ENCODE assay signal across 1 cellular context in genomic region chr6:42263165-42263852, GRCh38.
TF ChIP-seq lines count a peak whose summit lies in the region.

No MANE protein-coding gene starts in this region.

TF ChIP-seq in K562, 482 proteins besides CTCF, POLR2A, EP300 and RAD21 (continued from another document):
- no peak for TF ChIP-seq CHAMP1 (IDR thresholded peaks at IDR 0.05)
- peak; percentile 14; the same call in 1 of the 2 replicates for TF ChIP-seq CREM (IDR thresholded peaks at IDR 0.05; ENCODE audit: low read depth)
- TF ChIP-seq E2F1 (CRISPR knock-in tag; IDR thresholded peaks at IDR 0.05) = no peak
- no peak for TF ChIP-seq RUNX1 (IDR thresholded peaks at IDR 0.05; ENCODE audit: low read depth)
- TF ChIP-seq HSF4 (CRISPR knock-in tag; IDR thresholded peaks at IDR 0.05; ENCODE audit: borderline replicate concordance) = no peak
- TF ChIP-seq ZNF408 (CRISPR knock-in tag; IDR thresholded peaks at IDR 0.05; ENCODE audit: low read depth) = no peak
- no peak for TF ChIP-seq MLLT1 (IDR thresholded peaks at IDR 0.05)
- TF ChIP-seq, protein P1, sequence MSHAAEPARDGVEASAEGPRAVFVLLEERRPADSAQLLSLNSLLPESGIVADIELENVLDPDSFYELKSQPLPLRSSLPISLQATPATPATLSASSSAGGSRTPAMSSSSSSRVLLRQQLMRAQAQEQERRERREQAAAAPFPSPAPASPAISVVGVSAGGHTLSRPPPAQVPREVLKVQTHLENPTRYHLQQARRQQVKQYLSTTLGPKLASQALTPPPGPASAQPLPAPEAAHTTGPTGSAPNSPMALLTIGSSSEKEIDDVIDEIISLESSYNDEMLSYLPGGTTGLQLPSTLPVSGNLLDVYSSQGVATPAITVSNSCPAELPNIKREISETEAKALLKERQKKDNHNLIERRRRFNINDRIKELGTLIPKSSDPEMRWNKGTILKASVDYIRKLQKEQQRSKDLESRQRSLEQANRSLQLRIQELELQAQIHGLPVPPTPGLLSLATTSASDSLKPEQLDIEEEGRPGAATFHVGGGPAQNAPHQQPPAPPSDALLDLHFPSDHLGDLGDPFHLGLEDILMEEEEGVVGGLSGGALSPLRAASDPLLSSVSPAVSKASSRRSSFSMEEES (CRISPR knock-in tag; IDR thresholded peaks at IDR 0.05) = no peak
- TF ChIP-seq, protein P2, sequence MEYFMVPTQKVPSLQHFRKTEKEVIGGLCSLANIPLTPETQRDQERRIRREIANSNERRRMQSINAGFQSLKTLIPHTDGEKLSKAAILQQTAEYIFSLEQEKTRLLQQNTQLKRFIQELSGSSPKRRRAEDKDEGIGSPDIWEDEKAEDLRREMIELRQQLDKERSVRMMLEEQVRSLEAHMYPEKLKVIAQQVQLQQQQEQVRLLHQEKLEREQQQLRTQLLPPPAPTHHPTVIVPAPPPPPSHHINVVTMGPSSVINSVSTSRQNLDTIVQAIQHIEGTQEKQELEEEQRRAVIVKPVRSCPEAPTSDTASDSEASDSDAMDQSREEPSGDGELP (CRISPR knock-in tag; IDR thresholded peaks at IDR 0.05; ENCODE audit: borderline replicate concordance) = no peak
- TF ChIP-seq COPS2 (conservative IDR thresholded peaks at IDR 0.05) = no peak
- TF ChIP-seq ZNF165 (CRISPR knock-in tag; IDR thresholded peaks at IDR 0.05; ENCODE audit: borderline replicate concordance) = no peak
- no peak for TF ChIP-seq USF1 (CRISPR knock-in tag; IDR thresholded peaks at IDR 0.05)
- TF ChIP-seq, protein P3, sequence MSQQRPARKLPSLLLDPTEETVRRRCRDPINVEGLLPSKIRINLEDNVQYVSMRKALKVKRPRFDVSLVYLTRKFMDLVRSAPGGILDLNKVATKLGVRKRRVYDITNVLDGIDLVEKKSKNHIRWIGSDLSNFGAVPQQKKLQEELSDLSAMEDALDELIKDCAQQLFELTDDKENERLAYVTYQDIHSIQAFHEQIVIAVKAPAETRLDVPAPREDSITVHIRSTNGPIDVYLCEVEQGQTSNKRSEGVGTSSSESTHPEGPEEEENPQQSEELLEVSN (IDR thresholded peaks at IDR 0.05; ENCODE audit: borderline replicate concordance in 1 of 2, extremely low read depth in 1 of 2, insufficient read depth in 1 of 2, insufficient read length in 1 of 2, low read depth in 1 of 2, low read length in 1 of 2, poor library complexity in 1 of 2, severe bottlenecking in 1 of 2) = peak in 1 of 2 experiments; percentile 72
- TF ChIP-seq, protein P4, sequence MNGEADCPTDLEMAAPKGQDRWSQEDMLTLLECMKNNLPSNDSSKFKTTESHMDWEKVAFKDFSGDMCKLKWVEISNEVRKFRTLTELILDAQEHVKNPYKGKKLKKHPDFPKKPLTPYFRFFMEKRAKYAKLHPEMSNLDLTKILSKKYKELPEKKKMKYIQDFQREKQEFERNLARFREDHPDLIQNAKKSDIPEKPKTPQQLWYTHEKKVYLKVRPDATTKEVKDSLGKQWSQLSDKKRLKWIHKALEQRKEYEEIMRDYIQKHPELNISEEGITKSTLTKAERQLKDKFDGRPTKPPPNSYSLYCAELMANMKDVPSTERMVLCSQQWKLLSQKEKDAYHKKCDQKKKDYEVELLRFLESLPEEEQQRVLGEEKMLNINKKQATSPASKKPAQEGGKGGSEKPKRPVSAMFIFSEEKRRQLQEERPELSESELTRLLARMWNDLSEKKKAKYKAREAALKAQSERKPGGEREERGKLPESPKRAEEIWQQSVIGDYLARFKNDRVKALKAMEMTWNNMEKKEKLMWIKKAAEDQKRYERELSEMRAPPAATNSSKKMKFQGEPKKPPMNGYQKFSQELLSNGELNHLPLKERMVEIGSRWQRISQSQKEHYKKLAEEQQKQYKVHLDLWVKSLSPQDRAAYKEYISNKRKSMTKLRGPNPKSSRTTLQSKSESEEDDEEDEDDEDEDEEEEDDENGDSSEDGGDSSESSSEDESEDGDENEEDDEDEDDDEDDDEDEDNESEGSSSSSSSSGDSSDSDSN (IDR thresholded peaks at IDR 0.05; ENCODE audit: borderline replicate concordance in 1 of 2, low read depth in 2 of 2, low read length in 2 of 2) = peak in 1 of 2 experiments; percentile 37; a peak in 1 of 4 replicates
- TF ChIP-seq ZBTB8A (IDR thresholded peaks at IDR 0.05; ENCODE audit: partially characterized antibody) = no peak
- TF ChIP-seq EGR1 (conservative IDR thresholded peaks at IDR 0.05) = peak; percentile 85
- TF ChIP-seq, protein P5, sequence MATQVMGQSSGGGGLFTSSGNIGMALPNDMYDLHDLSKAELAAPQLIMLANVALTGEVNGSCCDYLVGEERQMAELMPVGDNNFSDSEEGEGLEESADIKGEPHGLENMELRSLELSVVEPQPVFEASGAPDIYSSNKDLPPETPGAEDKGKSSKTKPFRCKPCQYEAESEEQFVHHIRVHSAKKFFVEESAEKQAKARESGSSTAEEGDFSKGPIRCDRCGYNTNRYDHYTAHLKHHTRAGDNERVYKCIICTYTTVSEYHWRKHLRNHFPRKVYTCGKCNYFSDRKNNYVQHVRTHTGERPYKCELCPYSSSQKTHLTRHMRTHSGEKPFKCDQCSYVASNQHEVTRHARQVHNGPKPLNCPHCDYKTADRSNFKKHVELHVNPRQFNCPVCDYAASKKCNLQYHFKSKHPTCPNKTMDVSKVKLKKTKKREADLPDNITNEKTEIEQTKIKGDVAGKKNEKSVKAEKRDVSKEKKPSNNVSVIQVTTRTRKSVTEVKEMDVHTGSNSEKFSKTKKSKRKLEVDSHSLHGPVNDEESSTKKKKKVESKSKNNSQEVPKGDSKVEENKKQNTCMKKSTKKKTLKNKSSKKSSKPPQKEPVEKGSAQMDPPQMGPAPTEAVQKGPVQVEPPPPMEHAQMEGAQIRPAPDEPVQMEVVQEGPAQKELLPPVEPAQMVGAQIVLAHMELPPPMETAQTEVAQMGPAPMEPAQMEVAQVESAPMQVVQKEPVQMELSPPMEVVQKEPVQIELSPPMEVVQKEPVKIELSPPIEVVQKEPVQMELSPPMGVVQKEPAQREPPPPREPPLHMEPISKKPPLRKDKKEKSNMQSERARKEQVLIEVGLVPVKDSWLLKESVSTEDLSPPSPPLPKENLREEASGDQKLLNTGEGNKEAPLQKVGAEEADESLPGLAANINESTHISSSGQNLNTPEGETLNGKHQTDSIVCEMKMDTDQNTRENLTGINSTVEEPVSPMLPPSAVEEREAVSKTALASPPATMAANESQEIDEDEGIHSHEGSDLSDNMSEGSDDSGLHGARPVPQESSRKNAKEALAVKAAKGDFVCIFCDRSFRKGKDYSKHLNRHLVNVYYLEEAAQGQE (CRISPR knock-in tag; IDR thresholded peaks at IDR 0.05; ENCODE audit: low read depth) = no peak
- TF ChIP-seq HDAC8 (tag; IDR thresholded peaks at IDR 0.05) = no peak
- no peak for TF ChIP-seq ELF4 (CRISPR knock-in tag; IDR thresholded peaks at IDR 0.05)
- no peak for TF ChIP-seq BMI1 (IDR thresholded peaks at IDR 0.05; ENCODE audit: low read length)
